Comparison of ENCODE assay signal across 1 cellular context in the genomic region with DNA sequence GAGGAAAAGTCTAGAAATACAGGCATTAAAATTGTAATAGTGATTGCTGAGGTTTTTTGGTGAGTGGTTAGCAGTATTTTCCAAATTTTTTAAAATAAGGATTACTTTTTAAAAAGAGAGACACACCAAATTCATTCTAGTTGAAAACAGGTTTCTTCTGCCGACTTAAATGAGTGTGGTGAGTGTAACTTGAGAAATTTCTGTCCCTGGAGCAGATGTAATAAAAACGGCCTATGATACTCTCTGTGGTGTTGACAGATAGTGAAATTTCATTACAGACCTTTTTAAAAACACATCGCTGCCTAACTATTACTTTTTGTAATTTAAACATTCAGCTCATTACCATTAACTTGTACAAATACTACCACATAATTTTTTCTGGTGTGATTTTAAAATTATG.
TF ChIP-seq lines count a peak whose summit lies in the region.

No MANE protein-coding gene starts in this region.

TF ChIP-seq in HepG2, 621 proteins besides CTCF, POLR2A, EP300 and RAD21 (continued from another document):
- TF ChIP-seq ZBTB10 (CRISPR knock-in tag; IDR thresholded peaks at IDR 0.05; ENCODE audit: borderline replicate concordance) (no peak), RFXANK (CRISPR knock-in tag; IDR thresholded peaks at IDR 0.05) (no peak), ZNF784 (CRISPR knock-in tag; IDR thresholded peaks at IDR 0.05; ENCODE audit: borderline replicate concordance) (no peak), KLF6 (CRISPR knock-in tag; IDR thresholded peaks at IDR 0.05) (no peak), ZNF460 (CRISPR knock-in tag; IDR thresholded peaks at IDR 0.05; ENCODE audit: borderline replicate concordance) (no peak)
- TF ChIP-seq, protein P1, sequence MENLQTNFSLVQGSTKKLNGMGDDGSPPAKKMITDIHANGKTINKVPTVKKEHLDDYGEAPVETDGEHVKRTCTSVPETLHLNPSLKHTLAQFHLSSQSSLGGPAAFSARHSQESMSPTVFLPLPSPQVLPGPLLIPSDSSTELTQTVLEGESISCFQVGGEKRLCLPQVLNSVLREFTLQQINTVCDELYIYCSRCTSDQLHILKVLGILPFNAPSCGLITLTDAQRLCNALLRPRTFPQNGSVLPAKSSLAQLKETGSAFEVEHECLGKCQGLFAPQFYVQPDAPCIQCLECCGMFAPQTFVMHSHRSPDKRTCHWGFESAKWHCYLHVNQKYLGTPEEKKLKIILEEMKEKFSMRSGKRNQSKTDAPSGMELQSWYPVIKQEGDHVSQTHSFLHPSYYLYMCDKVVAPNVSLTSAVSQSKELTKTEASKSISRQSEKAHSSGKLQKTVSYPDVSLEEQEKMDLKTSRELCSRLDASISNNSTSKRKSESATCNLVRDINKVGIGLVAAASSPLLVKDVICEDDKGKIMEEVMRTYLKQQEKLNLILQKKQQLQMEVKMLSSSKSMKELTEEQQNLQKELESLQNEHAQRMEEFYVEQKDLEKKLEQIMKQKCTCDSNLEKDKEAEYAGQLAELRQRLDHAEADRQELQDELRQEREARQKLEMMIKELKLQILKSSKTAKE (CRISPR knock-in tag; IDR thresholded peaks at IDR 0.05; ENCODE audit: borderline replicate concordance): no peak
TF ChIP-seq in HepG2: peak in this region for 0.
